16 cellular contexts compared by ENCODE assay signal in genomic region chr21:33567914-33568313, GRCh38.
"Had no signal": no experiment of that assay in that cellular context is flagged by ENCODE, and none has a peak within 500 bp of the region (broad histone marks: within the 10 kb centered on the region; RNA-seq: fewer than 3 reads in every experiment).

No MANE protein-coding gene starts in this region.

- H3K4me1 ChIP-seq: breast epithelium, testis had no signal

- H3K9me3 ChIP-seq: breast epithelium, esophagus muscularis mucosa, heart right ventricle, sigmoid colon, testis had no signal

- H3K27me3 Mint-ChIP-seq: stimulated activated naive CD8-positive, alpha-beta T cell treated with anti-CD3 and anti-CD28 coated beads, Interleukin-15, Interleukin-2, amounts not matched to agents 100 ng/mL and 50 ng/mL, for 24 hours had no signal

- H3K4me3 ChIP-seq: breast epithelium, esophagus muscularis mucosa, heart right ventricle, sigmoid colon, testis had no signal

- DNase-seq: activated CD4-positive, CD25-positive, alpha-beta regulatory T cell treated with anti-CD3 and anti-CD28 coated beads, Interleukin-2, amount 50 U/mL, for 72 hours; activated gamma-delta T cell; activated T-cell treated with anti-CD3 and anti-CD28 coated beads for 4 hours; amygdala; heart right ventricle; islet precursor cell; Right ventricle myocardium superior; sigmoid colon; stimulated activated CD4-positive, alpha-beta T cell treated with anti-CD3 and anti-CD28 coated beads, Interleukin-12 subunit alpha, Interleukin-12 subunit beta, amount 100 ng/mL, for 4 hours; stimulated activated CD4-positive, alpha-beta T cell treated with anti-CD3 and anti-CD28 coated beads, Interleukin-2, amount 100 ng/mL, for 48 hours; testis had no signal

- H3K4me3 Mint-ChIP-seq: stimulated activated naive CD8-positive, alpha-beta T cell treated with anti-CD3 and anti-CD28 coated beads, Interleukin-15, Interleukin-2, amounts not matched to agents 100 ng/mL and 50 ng/mL, for 24 hours had no signal

- H3K9me3 Mint-ChIP-seq: stimulated activated naive CD8-positive, alpha-beta T cell treated with anti-CD3 and anti-CD28 coated beads, Interleukin-15, Interleukin-2, amounts not matched to agents 100 ng/mL and 50 ng/mL, for 24 hours had no signal

- H3K27me3 ChIP-seq: breast epithelium, esophagus muscularis mucosa, heart right ventricle, sigmoid colon, testis had no signal

- H3K27ac ChIP-seq: breast epithelium, esophagus muscularis mucosa, heart right ventricle, sigmoid colon, testis had no signal

- ATAC-seq: heart right ventricle, left lobe of liver, SK-N-SH treated with all-trans-retinoic acid at 6 μM for 48 hours had no signal
